7 cellular contexts compared by ENCODE assay signal in the genomic region with DNA sequence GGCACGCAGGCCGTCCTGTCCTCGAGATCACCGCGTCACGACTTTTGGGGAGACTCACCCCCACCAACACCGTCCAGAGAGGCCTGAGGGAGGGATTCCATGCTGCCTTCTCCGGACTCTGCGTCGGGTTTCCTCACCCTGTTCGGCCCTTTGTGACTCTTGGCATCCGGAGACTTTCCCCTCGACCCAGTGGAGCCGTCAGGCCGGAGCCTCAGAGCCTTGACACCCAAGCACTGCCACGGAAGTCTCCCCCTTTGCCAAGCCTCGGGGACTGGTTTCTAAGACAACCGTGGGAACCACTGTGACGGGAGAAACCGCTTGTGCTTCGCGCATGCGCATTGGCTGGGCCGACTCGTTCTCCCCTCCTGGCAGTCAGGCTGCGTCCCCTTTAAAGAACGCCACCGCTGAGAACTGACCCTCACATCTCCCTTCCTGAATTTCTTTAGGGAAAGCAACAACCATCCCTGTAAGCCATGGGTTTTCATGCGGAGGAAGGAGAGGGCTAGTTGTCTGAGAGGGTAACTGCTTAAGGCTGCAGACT.
DNase-seq lines count a peak whose midpoint lies in the region; ATAC-seq, FAIRE-seq and TF ChIP-seq lines count a peak whose summit lies in the region.
"Not testable (repeated sequence)": the region's sequence is repeated elsewhere in the genome, so short reads cannot be mapped to it uniquely, and the experiment has no call there.

No MANE protein-coding gene starts in this region.

- H3K9me1 ChIP-seq in endothelial cell of umbilical vein (replicated peaks; ENCODE audit: control insufficient read depth, extremely low read depth, insufficient read depth, low read length) = not testable (repeated sequence)

- not testable (repeated sequence) for H3K9me3 Mint-ChIP-seq in activated CD8-positive, alpha-beta T cell treated with anti-CD3 and anti-CD28 coated beads for 36 hours

- H3K36me3 Mint-ChIP-seq in activated CD8-positive, alpha-beta T cell treated with anti-CD3 and anti-CD28 coated beads for 36 hours (ENCODE audit: low read depth) = not testable (repeated sequence)

- peak in 2 of 3 donors; percentile 39 to 73 for DNase-seq in Peyer's patch
- DNase-seq in activated CD8-positive, alpha-beta T cell treated with anti-CD3 and anti-CD28 coated beads for 36 hours = peak; percentile 68
- DNase-seq in activated effector memory CD4-positive, alpha-beta T cell treated with anti-CD3 and anti-CD28 coated beads, Interleukin-2, amount 50 U/mL, for 16 hours = peak; percentile 80
- DNase-seq in endothelial cell of umbilical vein (ENCODE audit: low read depth, low spot score) = not testable (repeated sequence)
- DNase-seq in mucosa of descending colon = peak; percentile 25 to 79 (median 61)
- peak; percentile 24 to 51 (median 24) for DNase-seq in stimulated activated CD4-positive, alpha-beta T cell treated with anti-CD3 and anti-CD28 coated beads, Interleukin-12 subunit alpha, Interleukin-12 subunit beta, amount 100 ng/mL, for 48 hours (ENCODE audit: low read depth in 2 of 3, low spot score in 1 of 3)
- peak; percentile 49 to 52 for DNase-seq in stimulated activated CD8-positive, alpha-beta memory T cell treated with anti-CD3 and anti-CD28 coated beads, Interleukin-2, amount 100 ng/mL, for 48 hours (ENCODE audit: low read depth in 2 of 2)

- POLR2A ChIA-PET in activated CD8-positive, alpha-beta T cell treated with anti-CD3 and anti-CD28 coated beads for 36 hours (lab: Charles Lee); endothelial cell of umbilical vein (lab: Charles Lee): not testable (repeated sequence)

- not testable (repeated sequence) for H3K9ac ChIP-seq in endothelial cell of umbilical vein (replicated peaks; ENCODE audit: extremely low read depth, insufficient read depth, low read length)

- CTCF ChIA-PET in activated CD8-positive, alpha-beta T cell treated with anti-CD3 and anti-CD28 coated beads for 36 hours (lab: Charles Lee); endothelial cell of umbilical vein (lab: Charles Lee): not testable (repeated sequence)

- H3K4me3 ChIP-seq in Peyer's patch; endothelial cell of umbilical vein (replicated peaks in 1 of 3; ENCODE audit: insufficient read depth in 1 of 3, low read depth in 1 of 3, low read length in 3 of 3); mucosa of descending colon: not testable (repeated sequence)

- not testable (repeated sequence) for TF ChIP-seq CTCF in Peyer's patch (IDR thresholded peaks at IDR 0.05); activated CD8-positive, alpha-beta T cell treated with anti-CD3 and anti-CD28 coated beads for 36 hours (IDR thresholded peaks at IDR 0.05); endothelial cell of umbilical vein (IDR thresholded peaks at IDR 0.05; ENCODE audit: extremely low read depth in 1 of 2, insufficient read depth in 1 of 2, low read depth in 1 of 2, low read length in 2 of 2); mucosa of descending colon (IDR thresholded peaks at IDR 0.05)

- not testable (repeated sequence) for H3K27me3 ChIP-seq in Peyer's patch; endothelial cell of umbilical vein (ENCODE audit: control insufficient read depth in 2 of 2, insufficient read depth in 2 of 2, low read length in 2 of 2)

- H3K27ac Mint-ChIP-seq in activated CD8-positive, alpha-beta T cell treated with anti-CD3 and anti-CD28 coated beads for 36 hours = not testable (repeated sequence)

- not testable (repeated sequence) for H3K36me3 ChIP-seq in Peyer's patch; endothelial cell of umbilical vein (ENCODE audit: control insufficient read depth in 2 of 2, extremely low read depth in 1 of 2, insufficient read depth in 2 of 2, low read length in 2 of 2); mucosa of descending colon (ENCODE audit: low read depth)

- not testable (repeated sequence) for BruUV-seq in endothelial cell of umbilical vein (replicated peaks; lab: Mats Ljungman, UMichigan)

- not testable (repeated sequence) for H4K20me1 ChIP-seq in endothelial cell of umbilical vein (replicated peaks; ENCODE audit: control insufficient read depth, extremely low read depth, insufficient read depth, low read length)

- not testable (repeated sequence) for TF ChIP-seq POLR2A in Peyer's patch (IDR thresholded peaks at IDR 0.05); endothelial cell of umbilical vein (IDR thresholded peaks at IDR 0.05; ENCODE audit: low read depth, low read length)

- not testable (repeated sequence) for H3K79me2 ChIP-seq in endothelial cell of umbilical vein (ENCODE audit: control insufficient read depth, insufficient read depth, low read length)

- H3K4me1 Mint-ChIP-seq in activated CD8-positive, alpha-beta T cell treated with anti-CD3 and anti-CD28 coated beads for 36 hours (ENCODE audit: low read depth) = not testable (repeated sequence)

- ATAC-seq in activated CD8-positive, alpha-beta T cell treated with anti-CD3 and anti-CD28 coated beads for 36 hours; mucosa of descending colon: not testable (repeated sequence)

- H3K9me3 ChIP-seq in Peyer's patch; endothelial cell of umbilical vein (replicated peaks; ENCODE audit: control insufficient read depth, insufficient read depth, low read length); mucosa of descending colon: not testable (repeated sequence)

- H3K4me2 ChIP-seq in endothelial cell of umbilical vein (ENCODE audit: insufficient read depth, low read length) = not testable (repeated sequence)

- FAIRE-seq in endothelial cell of umbilical vein (lab: Jason Lieb, UNC) = peak; percentile 78

- H3K27ac ChIP-seq in Peyer's patch; endothelial cell of umbilical vein (ENCODE audit: insufficient read depth, low read depth, low read length): not testable (repeated sequence)

- intact Hi-C loops in activated CD8-positive, alpha-beta T cell treated with anti-CD3 and anti-CD28 coated beads for 36 hours (cut with micrococcal nuclease); endothelial cell of umbilical vein (cut with micrococcal nuclease); mucosa of descending colon (cut with DNase I, micrococcal nuclease): not testable (repeated sequence)

- dilution Hi-C loops in endothelial cell of umbilical vein (cut with MboI; ENCODE audit: extremely low pct_ligation_motif_present, low sequenced_read_pairs) = not testable (repeated sequence)

- not testable (repeated sequence) for H3K4me3 Mint-ChIP-seq in activated CD8-positive, alpha-beta T cell treated with anti-CD3 and anti-CD28 coated beads for 36 hours

- not testable (repeated sequence) for H2AFZ ChIP-seq in endothelial cell of umbilical vein (ENCODE audit: low read depth, low read length)

- H3K27me3 Mint-ChIP-seq in activated CD8-positive, alpha-beta T cell treated with anti-CD3 and anti-CD28 coated beads for 36 hours = not testable (repeated sequence)

- H3K4me1 ChIP-seq in Peyer's patch; endothelial cell of umbilical vein (ENCODE audit: control insufficient read depth, extremely low read depth, insufficient read depth, low read length); mucosa of descending colon (ENCODE audit: low read depth): not testable (repeated sequence)
